In genomic region chr5:65742565-65743231, GRCh38 we compare ENCODE assay signal across 9 cellular contexts. TPM values are rescaled to one million over a fixed set of nuclear protein-coding genes. Genes with fewer than 3 reads are reported as not detected.
DNase-seq lines count a peak whose midpoint lies in the region; ATAC-seq and TF ChIP-seq lines count a peak whose summit lies in the region.
"Had no signal": no experiment of that assay in that cellular context is flagged by ENCODE, and none has a peak within 500 bp of the region (broad histone marks: within the 10 kb centered on the region; RNA-seq: fewer than 3 reads in every experiment).

No MANE protein-coding gene starts in this region.

- TF ChIP-seq CTCF in RWPE1 (conservative IDR thresholded peaks at IDR 0.05; ENCODE audit: low read depth): peak; percentile 82
- TF ChIP-seq CTCF in colonic mucosa (IDR thresholded peaks at IDR 0.05): peak; percentile 50

- H3K4me3 ChIP-seq in colonic mucosa: no peak overlapping the region
- no peak overlapping the region for H3K4me3 ChIP-seq in naive thymus-derived CD4-positive, alpha-beta T cell (ENCODE audit: low read length)
- H3K4me3 ChIP-seq: BLaER1 had no signal

- H3K4me1 Mint-ChIP-seq in naive thymus-derived CD4-positive, alpha-beta T cell: peaks cover 0 to 9% (median 3%) of the 10 kb centered on the region in 7 donors

- peaks cover 0 to 7% (median 4%) of the 10 kb centered on the region in 5 donors for H3K36me3 Mint-ChIP-seq in naive thymus-derived CD4-positive, alpha-beta T cell

- peaks cover 0 to 4% (median 0%) of the 10 kb centered on the region in 11 donors for H3K9me3 Mint-ChIP-seq in naive thymus-derived CD4-positive, alpha-beta T cell

- H3K27me3 ChIP-seq in colonic mucosa: no peaks in the 10 kb centered on the region
- no peaks in the 10 kb centered on the region for H3K27me3 ChIP-seq in naive thymus-derived CD4-positive, alpha-beta T cell (ENCODE audit: control insufficient read depth in 2 of 2, insufficient read depth in 2 of 2, low read length in 2 of 2)
- H3K27me3 ChIP-seq: BLaER1 had no signal

- CTCF ChIA-PET in RWPE1 (lab: Yijun Ruan, JAX): interaction anchor here (0.6 to 1.1 kb wide), 4 partner anchors 15 to 321 kb away, joined by 3 to 4 read pairs (median 3); no protein-coding TSS in a partner anchor
- CTCF ChIA-PET in naive thymus-derived CD4-positive, alpha-beta T cell (lab: Charles Lee): no interaction called here

- H3K36me3 ChIP-seq in colonic mucosa: no peaks in the 10 kb centered on the region
- H3K36me3 ChIP-seq in naive thymus-derived CD4-positive, alpha-beta T cell (ENCODE audit: control insufficient read depth in 2 of 3, insufficient read depth in 3 of 3, low read length in 3 of 3): no peaks in the 10 kb centered on the region

- intact Hi-C loops in colonic mucosa (cut with DNase I): no loop called here
- intact Hi-C loops in naive thymus-derived CD4-positive, alpha-beta T cell (cut with micrococcal nuclease): loop anchor here (1.0 to 5.0 kb wide), 4 partner anchors 185 to 1015 kb away; partner anchors contain the start of genes SREK1 (in 2 of the 2) and ERBIN (in 1 of the 2)

- POLR2A ChIA-PET in RWPE1 (lab: Yijun Ruan, JAX; ENCODE audit: low non-redundant PET): no interaction called here
- POLR2A ChIA-PET in naive thymus-derived CD4-positive, alpha-beta T cell (lab: Charles Lee): no interaction called here

- peak; percentile 91 for ATAC-seq in HG03342 (IDR thresholded peaks at IDR 0.05; ENCODE audit: unreplicated experiment)
- peak; percentile 70 for ATAC-seq in naive thymus-derived CD4-positive, alpha-beta T cell

- H3K27ac ChIP-seq in RWPE1 (no peak overlapping the region), colonic mucosa (no peak overlapping the region)
- no peak overlapping the region for H3K27ac ChIP-seq in naive thymus-derived CD4-positive, alpha-beta T cell (ENCODE audit: low read depth, low read length)
- H3K27ac ChIP-seq: BLaER1 had no signal

- DNase-seq in DMS 273 (lab: John Stamatoyannopoulos, UW; ENCODE audit: unreplicated experiment) (peak; percentile 60), DMS 273 treated with DMSO at 0.1 percent for 48 hours (lab: John Stamatoyannopoulos, UW) (no peak), GM19240 (ENCODE audit: insufficient read length, low spot score) (peak; percentile 34), RWPE1 (ENCODE audit: low spot score) (peak; percentile 79), colonic mucosa (no peak), NCI-H774 (lab: John Stamatoyannopoulos, UW) (no peak)
- peak in 6 of 9 donors; percentile 13 to 46 (median 27) for DNase-seq in naive thymus-derived CD4-positive, alpha-beta T cell

- no peak overlapping the region for H3K27ac Mint-ChIP-seq in naive thymus-derived CD4-positive, alpha-beta T cell

- no peaks in the 10 kb centered on the region for H3K27me3 Mint-ChIP-seq in naive thymus-derived CD4-positive, alpha-beta T cell

- H3K9me3 ChIP-seq in colonic mucosa: no peaks in the 10 kb centered on the region
- no peaks in the 10 kb centered on the region for H3K9me3 ChIP-seq in naive thymus-derived CD4-positive, alpha-beta T cell (ENCODE audit: control insufficient read depth in 2 of 3, low read length in 3 of 3)

- H3K4me1 ChIP-seq in colonic mucosa: no peaks in the 10 kb centered on the region
- H3K4me1 ChIP-seq in naive thymus-derived CD4-positive, alpha-beta T cell (ENCODE audit: control insufficient read depth in 2 of 2, insufficient read depth in 2 of 2, low read length in 2 of 2): no peaks in the 10 kb centered on the region
- H3K4me1 ChIP-seq: BLaER1 had no signal

- no peak overlapping the region for H3K9ac ChIP-seq in colonic mucosa (ENCODE audit: low read depth in 2 of 2, low read length in 2 of 2)
- H3K9ac ChIP-seq: BLaER1 had no signal

- H3K4me3 Mint-ChIP-seq in naive thymus-derived CD4-positive, alpha-beta T cell: no peak overlapping the region

RNA-seq across cellular contexts. Expression of gene NLN, which starts 20.7 kb away (rescaled TPM):
- total RNA-seq in colonic mucosa: 10 to 100 TPM; 13.7 to 24.6 TPM
- 10 to 100 TPM in 1 of 5 experiments, 1 to 10 TPM in 4; 3.5 to 11.9 (median 4.1) TPM for total RNA-seq in naive thymus-derived CD4-positive, alpha-beta T cell
- 1 to 10 TPM; 2.5 to 3.4 TPM for polyA plus RNA-seq in naive thymus-derived CD4-positive, alpha-beta T cell

RNA-seq across cellular contexts. Expression of gene SGTB, which starts 20.8 kb away (rescaled TPM):
- total RNA-seq in colonic mucosa: 1 to 10 TPM; 3.7 to 4.4 TPM
- total RNA-seq in naive thymus-derived CD4-positive, alpha-beta T cell: 10 to 100 TPM; 12.8 to 59.5 (median 50.8) TPM
- 10 to 100 TPM; 18.4 to 18.8 TPM for polyA plus RNA-seq in naive thymus-derived CD4-positive, alpha-beta T cell

Comparison
In these comparisons a context has a peak if more than half of its experiments do, and no peak if none do; other contexts are left out.
1. DNase-seq: peak in DMS 273 (single experiment), GM19240 (single experiment), RWPE1 (single experiment) and naive thymus-derived CD4-positive, alpha-beta T cell (6 of 9); none in DMS 273 treated with DMSO at 0.1 percent for 48 hours (single experiment), colonic mucosa (single experiment) and NCI-H774 (single experiment).